Comparison of ENCODE assay signal across 29 cellular contexts in the genomic region with DNA sequence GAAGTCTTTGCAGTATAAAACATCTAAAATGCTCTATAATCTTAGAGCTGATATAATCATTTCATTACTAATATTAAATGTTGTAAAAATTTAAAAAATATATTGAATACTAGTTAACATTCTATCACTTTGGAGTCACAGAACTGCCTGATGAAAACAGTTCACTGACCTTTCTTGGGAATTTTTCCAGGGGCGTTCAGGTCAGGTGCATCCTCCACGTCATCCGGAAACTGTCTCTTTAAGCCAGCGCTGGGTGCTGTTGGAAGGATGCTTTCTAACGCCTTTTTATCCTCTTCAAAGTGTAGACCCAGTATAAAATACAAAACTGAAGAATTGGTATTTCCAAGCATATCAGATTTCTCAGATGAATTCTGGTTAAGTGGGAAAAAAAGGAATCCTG. TPM values are rescaled to one million over a fixed set of nuclear protein-coding genes. Genes with fewer than 3 reads are reported as not detected.
"Had no signal": no experiment of that assay in that cellular context is flagged by ENCODE, and none has a peak within 500 bp of the region (broad histone marks: within the 10 kb centered on the region; RNA-seq: fewer than 3 reads in every experiment).

No MANE protein-coding gene starts in this region.

- H3K36me3 ChIP-seq: colonic mucosa had no signal

- H3K27ac ChIP-seq: colonic mucosa, coronary artery, dorsolateral prefrontal cortex, epithelial cell of prostate, esophagus muscularis mucosa, esophagus squamous epithelium, foreskin keratinocyte, gastrocnemius medialis, gastroesophageal sphincter, heart left ventricle, heart right ventricle had no signal

- FAIRE-seq: colon, endometrium, endothelial cell of umbilical vein, frontal cortex had no signal

- H3K4me1 ChIP-seq: colonic mucosa, esophagus muscularis mucosa, esophagus squamous epithelium, foreskin keratinocyte, gastrocnemius medialis, gastroesophageal sphincter, heart left ventricle, heart right ventricle had no signal

- H3K4me3 ChIP-seq: colonic mucosa, coronary artery, dorsolateral prefrontal cortex, esophagus muscularis mucosa, esophagus squamous epithelium, gastrocnemius medialis, gastroesophageal sphincter, heart left ventricle, heart right ventricle had no signal

- H3K9me3 ChIP-seq: colonic mucosa, esophagus muscularis mucosa, gastrocnemius medialis, gastroesophageal sphincter had no signal

- H3K27me3 ChIP-seq: colonic mucosa, dorsolateral prefrontal cortex, esophagus muscularis mucosa, esophagus squamous epithelium, foreskin keratinocyte, gastrocnemius medialis, gastroesophageal sphincter, heart left ventricle, heart right ventricle had no signal

- DNase-seq: colonic mucosa; cortex of kidney; dermis blood vessel endothelial cell; dorsolateral prefrontal cortex; effector CD4-positive, alpha-beta T cell; effector CD8-positive, alpha-beta T cell; effector memory CD4-positive, alpha-beta T cell; effector memory CD8-positive, alpha-beta T cell; endodermal cell; erythroblast; esophagus squamous epithelium; foreskin fibroblast; foreskin keratinocyte; foreskin melanocyte; gastrocnemius medialis; glutamatergic neuron; head of caudate nucleus; heart left ventricle; heart right ventricle had no signal

- ATAC-seq: effector memory CD8-positive, alpha-beta T cell; esophagus mucosa; foreskin keratinocyte; gastrocnemius medialis; gastroesophageal sphincter; heart left ventricle; heart right ventricle had no signal

RNA-seq across cellular contexts. Expression of a gene that starts 22.8 kb away (rescaled TPM):
- total RNA-seq: dermis blood vessel endothelial cell, dermis microvascular lymphatic vessel endothelial cell, endothelial cell of umbilical vein, foreskin keratinocyte had no signal
- polyA plus RNA-seq: foreskin keratinocyte had no signal
